ENCODE assay signal across 9 cellular contexts in the genomic region with DNA sequence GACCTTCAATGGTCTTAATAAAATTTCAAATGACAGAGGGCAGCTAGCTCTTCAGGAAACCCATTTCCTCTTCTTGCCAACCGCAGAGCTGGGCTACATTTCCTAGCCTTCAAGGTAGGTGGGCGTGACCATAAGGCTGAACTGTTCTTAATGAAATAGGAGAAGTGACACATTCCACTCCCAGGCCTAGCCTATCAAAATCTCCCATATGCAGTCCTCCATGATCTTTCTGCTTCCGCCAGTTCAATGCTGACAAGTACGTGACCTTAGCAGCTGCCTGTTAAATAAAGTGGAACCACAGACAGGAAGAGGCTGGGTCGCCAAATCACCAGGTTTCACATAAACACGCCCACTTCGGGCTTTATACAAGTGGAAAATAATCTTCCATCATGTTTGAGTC. TPM values are rescaled to one million over a fixed set of nuclear protein-coding genes. Genes with fewer than 3 reads are reported as not detected.
A peak's percentile ranks its signal among the peaks of the same experiment; 100 is the strongest.
DNase-seq lines count a peak whose midpoint lies in the region; ATAC-seq, FAIRE-seq and TF ChIP-seq lines count a peak whose summit lies in the region.
"Had no signal": no experiment of that assay in that cellular context is flagged by ENCODE, and none has a peak within 500 bp of the region (broad histone marks: within the 10 kb centered on the region; RNA-seq: fewer than 3 reads in every experiment).

No MANE protein-coding gene starts in this region.

- H3K27ac Mint-ChIP-seq in activated naive CD8-positive, alpha-beta T cell: peak overlapping the region; percentile 96

- peaks cover 6% of the 10 kb centered on the region for H3K36me3 Mint-ChIP-seq in activated naive CD8-positive, alpha-beta T cell

- no peak for TF ChIP-seq POLR2A in H54 (IDR thresholded peaks at IDR 0.05; ENCODE audit: low read depth, low read length)
- TF ChIP-seq POLR2A in ovary (IDR thresholded peaks at IDR 0.05): no peak

- DNase-seq in SJCRH30 (peak; percentile 57 to 68), H54 (ENCODE audit: insufficient read length, low spot score) (no peak), ovary (no peak), NCI-H1694 (lab: John Stamatoyannopoulos, UW) (no peak)
- DNase-seq in stimulated activated CD8-positive, alpha-beta memory T cell treated with anti-CD3 and anti-CD28 coated beads, Interleukin-4, amount 100 ng/mL, for 24 hours (ENCODE audit: low read depth): peak; percentile 29
- DNase-seq: IMR-90 had no signal

- H3K4me3 Mint-ChIP-seq in activated naive CD8-positive, alpha-beta T cell: peak overlapping the region; percentile 65

- WGBS in ovary, 3 donors: 89 to 96% (median 92%) methylated on average over 7 of the region's 7 CpGs

- H3K4me3 ChIP-seq in SJCRH30 (no peak overlapping the region), ovary (no peak overlapping the region)

- FAIRE-seq in H54 (lab: Jason Lieb, UNC): no peak

- H3K36me3 ChIP-seq in SJCRH30 (no peaks in the 10 kb centered on the region), ovary (no peaks in the 10 kb centered on the region)

- H3K27ac ChIP-seq in SJCRH30 (peak overlapping the region; percentile 43), ovary (no peak overlapping the region)

- H3K27me3 ChIP-seq in SJCRH30 (no peaks in the 10 kb centered on the region), ovary (no peaks in the 10 kb centered on the region)

- peaks cover 7% of the 10 kb centered on the region for H3K9me3 ChIP-seq in SJCRH30 (replicated peaks)
- H3K9me3 ChIP-seq in ovary: no peaks in the 10 kb centered on the region

- no peaks in the 10 kb centered on the region for H3K27me3 Mint-ChIP-seq in activated naive CD8-positive, alpha-beta T cell

- no peak for TF ChIP-seq CTCF in ovary (IDR thresholded peaks at IDR 0.05)

- H3K4me1 ChIP-seq in SJCRH30 (peaks cover 10% of the 10 kb centered on the region), ovary (ENCODE audit: insufficient read depth) (peaks cover 3% of the 10 kb centered on the region)

- peaks cover 82% of the 10 kb centered on the region for H3K4me1 Mint-ChIP-seq in activated naive CD8-positive, alpha-beta T cell (ENCODE audit: low read depth)

- intact Hi-C loops in ovary (cut with DNase I): no loop called here

- ATAC-seq in GM18861 (IDR thresholded peaks at IDR 0.05; ENCODE audit: unreplicated experiment) (peak; percentile 97), HG02970 (IDR thresholded peaks at IDR 0.05; ENCODE audit: low FRiP score, unreplicated experiment) (peak; percentile 89)

- no peak for TF ChIP-seq EP300 in ovary (IDR thresholded peaks at IDR 0.05)

- H3K9me3 Mint-ChIP-seq in activated naive CD8-positive, alpha-beta T cell (ENCODE audit: low read depth): no peaks in the 10 kb centered on the region

RNA-seq across cellular contexts. Expression of gene SERPINE2, which starts 13.2 kb away (rescaled TPM):
- 48.2 and 51.1 TPM in 2 replicates for total RNA-seq in SJCRH30 (2014; rRNA removed; shearing (Covaris generic))
- 100 to 1,000 TPM in 3 of 7 donors, 10 to 100 TPM in 4; 42.5 to 215 (median 75.9) TPM for total RNA-seq in ovary
- 100 to 1,000 TPM; 184 to 264 TPM for polyA plus RNA-seq in ovary

Comparison
In these comparisons a context has a peak if more than half of its experiments do, and no peak if none do; other contexts are left out.
1. DNase-seq: peak in SJCRH30 (2 of 2) and stimulated activated CD8-positive, alpha-beta memory T cell treated with anti-CD3 and anti-CD28 coated beads, Interleukin-4, amount 100 ng/mL, for 24 hours (single experiment); none in H54 (single experiment), ovary (0 of 5) and NCI-H1694 (single experiment).